ENCODE assay signal across 8 cellular contexts in genomic region chr16:68448360-68448970, GRCh38. TPM values are rescaled to one million over a fixed set of nuclear protein-coding genes. Genes with fewer than 3 reads are reported as not detected.
DNase-seq lines count a peak whose midpoint lies in the region; ATAC-seq and TF ChIP-seq lines count a peak whose summit lies in the region.

Gene SMPD3 (minus strand): TSS chr16:68448508. CDS start chr16:68372181, 76,327 bp downstream.

- peak; percentile 92 for ATAC-seq in GM21717 (IDR thresholded peaks at IDR 0.05; ENCODE audit: unreplicated experiment)

- 3% methylated on average over 37 of the region's 59 CpGs for WGBS in esophagus muscularis mucosa

- no peak within 1 kb of the TSS for H3K9ac ChIP-seq in mucosa of rectum (ENCODE audit: low read depth in 1 of 2, low read length in 2 of 2)

- TF ChIP-seq POLR2A in esophagus muscularis mucosa (IDR thresholded peaks at IDR 0.05; ENCODE audit: low read depth), result no peak

- peak within 1 kb of the TSS; percentile 73 for H3K4me3 ChIP-seq in Jurkat, Clone E6-1 (ENCODE audit: low read length)
- H3K4me3 ChIP-seq in esophagus muscularis mucosa (peak within 1 kb of the TSS; percentile 52 to 63 (median 62)), mucosa of rectum (ENCODE audit: low read length in 2 of 2) (peak within 1 kb of the TSS; percentile 64 to 69)

- H3K4me1 ChIP-seq in esophagus muscularis mucosa (peaks cover 13 to 44% (median 34%) of the 10 kb centered on the region in 4 donors), mucosa of rectum (ENCODE audit: control insufficient read depth in 2 of 2, insufficient read depth in 2 of 2, low read length in 2 of 2) (peaks cover 10 to 13% of the 10 kb centered on the region in 2 donors)

- TF ChIP-seq EP300 in esophagus muscularis mucosa (IDR thresholded peaks at IDR 0.05), result no peak

- TF ChIP-seq CTCF in esophagus muscularis mucosa (IDR thresholded peaks at IDR 0.05), result peak in 1 of 3 experiments; percentile 17

- DNase-seq in DMS 273 (lab: John Stamatoyannopoulos, UW; ENCODE audit: unreplicated experiment) (peak; percentile 100), esophagus muscularis mucosa (ENCODE audit: extremely low spot score) (peak; percentile 97)
- peak; percentile 100 for DNase-seq in Jurkat, Clone E6-1 (ENCODE audit: low read depth, low spot score)
- DNase-seq in activated T-cell treated with anti-CD3 and anti-CD28 coated beads, Interleukin-2, amount 50 U/mL, for 48 hours, result peak; percentile 98 to 99
- DNase-seq in stimulated activated CD8-positive, alpha-beta memory T cell treated with anti-CD3 and anti-CD28 coated beads, Interleukin-4, amount 100 ng/mL, for 1 hour (ENCODE audit: low read depth in 2 of 2, low spot score in 1 of 2), result peak; percentile 92 to 96

- intact Hi-C loops in esophagus muscularis mucosa (cut with DNase I), result no loop called here

- H3K36me3 ChIP-seq in esophagus muscularis mucosa (no peaks in the 10 kb centered on the region), mucosa of rectum (ENCODE audit: control insufficient read depth in 2 of 2, insufficient read depth in 2 of 2, low read length in 2 of 2) (no peaks in the 10 kb centered on the region)

- H3K9me3 ChIP-seq in esophagus muscularis mucosa (no peaks in the 10 kb centered on the region), mucosa of rectum (ENCODE audit: control insufficient read depth in 2 of 2, low read length in 2 of 2) (no peaks in the 10 kb centered on the region)

- peaks cover 0 to 24% (median 0%) of the 10 kb centered on the region in 4 donors for H3K27me3 ChIP-seq in esophagus muscularis mucosa
- peaks cover 5 to 7% of the 10 kb centered on the region in 2 donors for H3K27me3 ChIP-seq in mucosa of rectum (ENCODE audit: control insufficient read depth in 2 of 2, insufficient read depth in 2 of 2, low read length in 2 of 2)

- H3K27ac ChIP-seq in esophagus muscularis mucosa (replicated peaks in 1 of 4), result no peak within 1 kb of the TSS
- no peak within 1 kb of the TSS for H3K27ac ChIP-seq in mucosa of rectum (ENCODE audit: low read depth in 2 of 2, low read length in 2 of 2)

TF ChIP-seq in PFSK-1, 5 proteins besides CTCF, POLR2A, EP300 and RAD21:
- TF ChIP-seq POLR2AphosphoS5 (IDR thresholded peaks at IDR 0.05; ENCODE audit: low read depth, low read length) (no peak), REST (IDR thresholded peaks at IDR 0.05; ENCODE audit: insufficient read depth in 1 of 2, low read depth in 2 of 2, low read length in 2 of 2) (peak; percentile 89 to 93), FOXP2 (optimal IDR thresholded peaks at IDR 0.05; ENCODE audit: borderline replicate concordance, extremely low read depth, extremely low read length, insufficient read depth) (peak; percentile 30)

RNA-seq across cellular contexts. Expression of gene SMPD3, which starts in this region (rescaled TPM):
- polyA plus RNA-seq in Jurkat, Clone E6-1 (2012; ENCODE audit: insufficient read depth, insufficient read length), result 1.3 TPM
- 0.79 TPM for polyA plus RNA-seq in PFSK-1 (2012; ENCODE audit: insufficient read length, low read depth)
- total RNA-seq in esophagus muscularis mucosa, result under 1 TPM; 0.32 to 0.92 (median 0.54) TPM

Comparison
In these comparisons a context has a peak if more than half of its experiments do, and no peak if none do; other contexts are left out.
1. Peak in DNase-seq and H3K4me3 ChIP-seq in esophagus muscularis mucosa; RNA of the gene not detected or under 1 TPM.